Comparison of ENCODE assay signal across 1 cellular context in genomic region chr3:58638586-58638985, GRCh38.
TF ChIP-seq lines count a peak whose summit lies in the region.

No MANE protein-coding gene starts in this region.

TF ChIP-seq in SK-N-SH, 30 proteins besides CTCF, POLR2A, EP300 and RAD21 (continued from another document):
- TF ChIP-seq USF1 (IDR thresholded peaks at IDR 0.05; ENCODE audit: borderline replicate concordance, low read depth): no peak
- no peak for TF ChIP-seq EZH2phosphoT487 (IDR thresholded peaks at IDR 0.05; ENCODE audit: borderline replicate concordance, low read depth)
- no peak for TF ChIP-seq FOXM1 (IDR thresholded peaks at IDR 0.05; ENCODE audit: low read depth)
TF ChIP-seq in SK-N-SH: peak in this region for 0.
